8 cellular contexts compared by ENCODE assay signal in the genomic region with DNA sequence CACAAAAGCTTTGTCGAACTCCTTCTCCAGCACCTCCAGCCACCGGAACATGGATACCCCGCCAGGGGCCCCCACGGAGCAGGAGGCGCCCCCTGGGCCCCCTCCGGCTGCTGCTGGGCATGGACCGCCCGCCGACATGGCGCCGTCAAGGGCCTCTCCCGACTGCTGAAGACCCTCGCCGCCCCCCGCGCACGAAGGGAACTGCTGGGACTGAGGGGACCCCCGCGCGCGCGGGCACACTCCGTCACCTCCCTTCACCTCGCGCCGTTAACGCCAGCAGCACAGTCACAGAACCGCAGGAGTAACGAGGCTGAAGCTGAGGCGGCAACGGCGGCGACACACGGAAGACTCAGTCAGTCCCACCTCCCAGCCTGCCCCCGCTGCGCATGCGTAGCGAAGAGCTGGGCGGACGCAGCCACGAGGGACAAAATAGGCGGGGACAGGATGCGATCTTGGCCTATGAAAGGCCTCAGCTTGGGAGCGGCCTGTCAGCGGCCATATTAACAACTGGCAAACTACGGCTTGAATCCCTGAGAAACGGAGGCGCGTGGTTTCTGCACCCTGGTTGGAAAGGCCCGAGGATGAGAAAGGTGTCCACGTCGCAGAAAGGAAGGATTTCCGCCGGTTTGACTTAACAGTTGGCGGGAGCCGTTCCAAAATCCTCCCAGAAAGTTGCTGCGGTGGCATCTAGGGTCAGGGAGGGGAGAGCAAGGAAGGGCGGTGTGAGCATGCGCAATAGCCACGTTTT. TPM values are rescaled to one million over a fixed set of nuclear protein-coding genes. Genes with fewer than 3 reads are reported as not detected.
DNase-seq lines count a peak whose midpoint lies in the region; ATAC-seq and TF ChIP-seq lines count a peak whose summit lies in the region.

Gene GOPC, minus strand, starts transcription at position 361 of the 748 bp plus-strand sequence. Its CDS starts 223 bp downstream, at position 138.

- peak within 1 kb of the TSS; percentile 76 for H3K4me3 ChIP-seq in H7 (ENCODE audit: insufficient read depth, low read depth, low read length)

- no peak for TF ChIP-seq CTCF in nephron progenitor cell (IDR thresholded peaks at IDR 0.05)

- peaks cover 26% of the 10 kb centered on the region for H3K4me1 Mint-ChIP-seq in nephron progenitor cell
- H3K4me1 Mint-ChIP-seq in stimulated activated naive CD8-positive, alpha-beta T cell treated with anti-CD3 and anti-CD28 coated beads, Interleukin-15, amount 100 ng/mL, for 72 hours: peaks cover 13% of the 10 kb centered on the region

- H3K27me3 Mint-ChIP-seq in nephron progenitor cell (ENCODE audit: low read depth, poor library complexity): no peaks in the 10 kb centered on the region
- no peaks in the 10 kb centered on the region for H3K27me3 Mint-ChIP-seq in stimulated activated naive CD8-positive, alpha-beta T cell treated with anti-CD3 and anti-CD28 coated beads, Interleukin-15, amount 100 ng/mL, for 72 hours

- DNase-seq in H7 (peak; percentile 85), M059J (ENCODE audit: low read depth) (peak; percentile 95), SHP77 (lab: John Stamatoyannopoulos, UW) (peak; percentile 96), fibroblast of the conjunctiva (ENCODE audit: low read depth) (peak; percentile 98), nephron progenitor cell (peak; percentile 91)
- peak; percentile 98 for DNase-seq in activated effector memory CD4-positive, alpha-beta T cell treated with anti-CD3 and anti-CD28 coated beads, Interleukin-2, amount 50 U/mL, for 16 hours
- DNase-seq in stimulated activated naive CD8-positive, alpha-beta T cell treated with anti-CD3 and anti-CD28 coated beads, Interleukin-15, amount 100 ng/mL, for 72 hours: peak; percentile 91 to 97

- peak within 1 kb of the TSS; percentile 70 for H3K9ac ChIP-seq in ES-I3 (ENCODE audit: low read depth, low read length)

- no peaks in the 10 kb centered on the region for H3K27me3 ChIP-seq in H7 (ENCODE audit: control insufficient read depth, insufficient read depth, low read length)

- peak; percentile 96 for ATAC-seq in stimulated activated naive CD8-positive, alpha-beta T cell treated with anti-CD3 and anti-CD28 coated beads, Interleukin-15, amount 100 ng/mL, for 72 hours

- H3K9me3 ChIP-seq in ES-I3 (ENCODE audit: control insufficient read depth, insufficient read depth, low read length): 0 out of 2 replicates have a peak, but pooled peaks cover 4% of the 10 kb centered on the region

- peak within 1 kb of the TSS; percentile 99 for H3K27ac Mint-ChIP-seq in nephron progenitor cell
- peak within 1 kb of the TSS; percentile 99 to 100 for H3K27ac Mint-ChIP-seq in stimulated activated naive CD8-positive, alpha-beta T cell treated with anti-CD3 and anti-CD28 coated beads, Interleukin-15, amount 100 ng/mL, for 72 hours

- no peaks in the 10 kb centered on the region for H3K36me3 Mint-ChIP-seq in nephron progenitor cell (ENCODE audit: low read depth)

- H3K36me3 ChIP-seq in ES-I3 (ENCODE audit: insufficient read depth, low read length) (peaks cover 6% of the 10 kb centered on the region; the same call in 1 of the 2 replicates), H7 (replicated peaks; ENCODE audit: control insufficient read depth, insufficient read depth, low read length) (no peaks in the 10 kb centered on the region; the same call in 1 of the 2 replicates)

- no peaks in the 10 kb centered on the region for H3K4me1 ChIP-seq in ES-I3 (ENCODE audit: insufficient read depth, low read length)

- peak within 1 kb of the TSS; percentile 97 for H3K4me3 Mint-ChIP-seq in nephron progenitor cell
- peak within 1 kb of the TSS; percentile 99 to 100 for H3K4me3 Mint-ChIP-seq in stimulated activated naive CD8-positive, alpha-beta T cell treated with anti-CD3 and anti-CD28 coated beads, Interleukin-15, amount 100 ng/mL, for 72 hours

- H3K9me3 Mint-ChIP-seq in nephron progenitor cell: peaks cover 29% of the 10 kb centered on the region
- H3K9me3 Mint-ChIP-seq in stimulated activated naive CD8-positive, alpha-beta T cell treated with anti-CD3 and anti-CD28 coated beads, Interleukin-15, amount 100 ng/mL, for 72 hours: no peaks in the 10 kb centered on the region

RNA-seq across cellular contexts. Expression of gene GOPC, which starts in this region (rescaled TPM):
- total RNA-seq in H7 (2014; rRNA removed; shearing (Covaris generic)): 17.0 and 19.6 TPM in 2 replicates
- total RNA-seq in M059J (2014; rRNA removed; shearing (Covaris generic)): 23.0 and 37.7 TPM in 2 replicates

Comparison
In these comparisons a context has a peak if more than half of its experiments do, and no peak if none do; other contexts are left out.
1. Peak in every context shown above with its lines: DNase-seq, ATAC-seq and H3K4me3 ChIP-seq.